ENCODE assay signal across 24 cellular contexts in genomic region chr12:13799574-13799973, GRCh38.
"Had no signal": no experiment of that assay in that cellular context is flagged by ENCODE, and none has a peak within 500 bp of the region (broad histone marks: within the 10 kb centered on the region; RNA-seq: fewer than 3 reads in every experiment).

No MANE protein-coding gene starts in this region.

- H3K27ac Mint-ChIP-seq: activated CD8-positive, alpha-beta T cell treated with anti-CD3 and anti-CD28 coated beads for 36 hours; activated naive CD4-positive, alpha-beta T cell treated with anti-CD3 and anti-CD28 coated beads, Interleukin-2, amount 50 U/mL, for 72 hours; memory B cell; naive thymus-derived CD4-positive, alpha-beta T cell had no signal

- H3K4me1 Mint-ChIP-seq: memory B cell; naive thymus-derived CD4-positive, alpha-beta T cell had no signal

- DNase-seq: activated CD4-positive, alpha-beta T cell treated with anti-CD3 and anti-CD28 coated beads for 48 hours; activated CD8-positive, alpha-beta T cell treated with anti-CD3 and anti-CD28 coated beads for 36 hours; activated gamma-delta T cell; activated T-cell treated with anti-CD3 and anti-CD28 coated beads, Interleukin-2, amount 50 U/mL, for 48 hours; central memory CD4-positive, alpha-beta T cell; colonic mucosa; effector CD4-positive, alpha-beta T cell; esophagus squamous epithelium; left ventricle myocardium inferior; mucosa of descending colon; naive thymus-derived CD4-positive, alpha-beta T cell; occipital lobe; stimulated activated CD4-positive, alpha-beta T cell treated with anti-CD3 and anti-CD28 coated beads, Interleukin-15, amount 100 ng/mL, for 24 hours; stimulated activated CD4-positive, alpha-beta T cell treated with anti-CD3 and anti-CD28 coated beads, Interleukin-4, amount 100 ng/mL, for 1 hour; stimulated activated naive CD4-positive, alpha-beta T cell treated with Interleukin-2 at 50 U/mL for 16 hours; substantia nigra; uterus; WERI-Rb-1 had no signal

- H3K27ac ChIP-seq: colonic mucosa, esophagus squamous epithelium, hepatocyte, left ventricle myocardium inferior, right atrium auricular region, skin epidermis, tibial nerve, uterus, WERI-Rb-1 had no signal

- ATAC-seq: activated CD8-positive, alpha-beta T cell treated with anti-CD3 and anti-CD28 coated beads for 36 hours; activated naive CD4-positive, alpha-beta T cell treated with anti-CD3 and anti-CD28 coated beads, Interleukin-2, amount 50 U/mL, for 72 hours; mucosa of descending colon; naive thymus-derived CD4-positive, alpha-beta T cell had no signal

- H3K4me3 ChIP-seq: colonic mucosa, esophagus squamous epithelium, hepatocyte, left ventricle myocardium inferior, mucosa of descending colon, right atrium auricular region, skin epidermis, tibial nerve, uterus had no signal

- H3K36me3 ChIP-seq: colonic mucosa, esophagus squamous epithelium, left ventricle myocardium inferior, right atrium auricular region, tibial nerve, uterus, WERI-Rb-1 had no signal

- H3K4me3 Mint-ChIP-seq: activated CD8-positive, alpha-beta T cell treated with anti-CD3 and anti-CD28 coated beads for 36 hours; memory B cell; naive thymus-derived CD4-positive, alpha-beta T cell had no signal

- H3K36me3 Mint-ChIP-seq: activated naive CD4-positive, alpha-beta T cell treated with anti-CD3 and anti-CD28 coated beads, Interleukin-2, amount 50 U/mL, for 72 hours; memory B cell; naive thymus-derived CD4-positive, alpha-beta T cell had no signal

- H3K9me3 Mint-ChIP-seq: memory B cell had no signal

- H3K27me3 ChIP-seq: colonic mucosa, esophagus squamous epithelium, hepatocyte, right atrium auricular region, tibial nerve, uterus had no signal

- H3K4me1 ChIP-seq: colonic mucosa, esophagus squamous epithelium, left ventricle myocardium inferior, right atrium auricular region, tibial nerve, uterus had no signal

- H3K27me3 Mint-ChIP-seq: activated CD8-positive, alpha-beta T cell treated with anti-CD3 and anti-CD28 coated beads for 36 hours; memory B cell had no signal

- H3K9me3 ChIP-seq: colonic mucosa, esophagus squamous epithelium, left ventricle myocardium inferior, mucosa of descending colon, right atrium auricular region, tibial nerve, uterus had no signal
